ENCODE assay signal across 16 cellular contexts in genomic region chr11:15923169-15923568, GRCh38.
DNase-seq lines count a peak whose midpoint lies in the region; ATAC-seq and TF ChIP-seq lines count a peak whose summit lies in the region.
"Had no signal": no experiment of that assay in that cellular context is flagged by ENCODE, and none has a peak within 500 bp of the region (broad histone marks: within the 10 kb centered on the region; RNA-seq: fewer than 3 reads in every experiment).

No MANE protein-coding gene starts in this region.

- H3K4me2 ChIP-seq in osteoblast (ENCODE audit: insufficient read depth, low read length): no peak overlapping the region

- H3K27ac ChIP-seq in osteoblast (ENCODE audit: low read depth, low read length): no peak overlapping the region
- no peak overlapping the region for H3K27ac ChIP-seq in psoas muscle
- H3K27ac ChIP-seq: 22Rv1, SJSA1 had no signal

- no peaks in the 10 kb centered on the region for H3K4me1 ChIP-seq in osteoblast (ENCODE audit: insufficient read depth, low read length)
- no peaks in the 10 kb centered on the region for H3K4me1 ChIP-seq in psoas muscle
- H3K4me1 ChIP-seq: SJSA1 had no signal

- no peak for ATAC-seq in psoas muscle
- ATAC-seq: sciatic nerve had no signal

- H3K79me2 ChIP-seq in osteoblast (ENCODE audit: insufficient read depth, low read length): no peaks in the 10 kb centered on the region

- peak; percentile 28 for DNase-seq in DMS153 (lab: John Stamatoyannopoulos, UW)
- no peak for DNase-seq in DMS153 treated with DMSO at 0.1 percent for 48 hours (lab: John Stamatoyannopoulos, UW; ENCODE audit: unreplicated experiment)
- peak; percentile 24 for DNase-seq in NCI-H69 (lab: John Stamatoyannopoulos, UW)
- DNase-seq in epithelial cell of esophagus (ENCODE audit: low read depth): peak; percentile 57
- DNase-seq in osteoblast (ENCODE audit: insufficient read length, low spot score, missing footprints): no peak
- DNase-seq in hepatic stellate cell (ENCODE audit: low spot score): no peak
- no peak for DNase-seq in activated CD4-positive, alpha-beta T cell treated with anti-CD3 and anti-CD28 coated beads for 4 hours
- no peak for DNase-seq in psoas muscle
- DNase-seq: activated CD4-positive, alpha-beta T cell treated with anti-CD3 and anti-CD28 coated beads, Interleukin-2, amount 50 U/mL, for 1 hour; activated T-cell treated with anti-CD3 and anti-CD28 coated beads, Interleukin-2, amount 50 U/mL, for 24 hours; foreskin melanocyte; stimulated activated CD4-positive, alpha-beta T cell treated with anti-CD3 and anti-CD28 coated beads, Interleukin-4, amount 100 ng/mL, for 1 hour; stimulated activated CD8-positive, alpha-beta memory T cell treated with anti-CD3 and anti-CD28 coated beads, Interleukin-4, amount 100 ng/mL, for 48 hours had no signal

- H3K4me3 ChIP-seq in epithelial cell of esophagus (ENCODE audit: low read length): no peak overlapping the region
- H3K4me3 ChIP-seq in osteoblast (ENCODE audit: insufficient read depth, low read length): no peak overlapping the region
- H3K4me3 ChIP-seq in psoas muscle: no peak overlapping the region
- H3K4me3 ChIP-seq: SJSA1 had no signal

- H3K27me3 ChIP-seq in osteoblast (ENCODE audit: insufficient read depth, low read length) (no peaks in the 10 kb centered on the region), psoas muscle (ENCODE audit: insufficient read depth in 3 of 3, low read length in 2 of 3) (no peaks in the 10 kb centered on the region)
- H3K27me3 ChIP-seq: SJSA1 had no signal

- H3K9me3 ChIP-seq in osteoblast (ENCODE audit: low read depth, low read length) (no peaks in the 10 kb centered on the region), psoas muscle (no peaks in the 10 kb centered on the region)
- H3K9me3 ChIP-seq: SJSA1 had no signal

- intact Hi-C loops in psoas muscle (cut with DNase I): no loop called here

- TF ChIP-seq CTCF in epithelial cell of esophagus (IDR thresholded peaks at IDR 0.05; ENCODE audit: insufficient read depth, low read depth, low read length, missing control alignments): peak; percentile 44
- peak; percentile 44 for TF ChIP-seq CTCF in osteoblast (IDR thresholded peaks at IDR 0.05; ENCODE audit: extremely low read depth, low read depth, low read length)
- no peak for TF ChIP-seq CTCF in psoas muscle (IDR thresholded peaks at IDR 0.05)

- H3K36me3 ChIP-seq in osteoblast (ENCODE audit: insufficient read depth, low read length) (no peaks in the 10 kb centered on the region), psoas muscle (ENCODE audit: insufficient read depth in 1 of 2, low read depth in 1 of 2) (no peaks in the 10 kb centered on the region)
- H3K36me3 ChIP-seq: SJSA1 had no signal

- H2AFZ ChIP-seq in osteoblast (ENCODE audit: low read length): no peak overlapping the region

- WGBS in psoas muscle, 3 donors: 43 to 61% (median 52%) methylated on average over 2 of the region's 2 CpGs

- no peaks in the 10 kb centered on the region for H4K20me1 ChIP-seq in osteoblast (ENCODE audit: insufficient read depth, low read length)

Comparison
In these comparisons a context has a peak if more than half of its experiments do, and no peak if none do; other contexts are left out.
1. DNase-seq: peak in DMS153 (single experiment), NCI-H69 (single experiment) and epithelial cell of esophagus (single experiment); none in DMS153 treated with DMSO at 0.1 percent for 48 hours (single experiment), osteoblast (single experiment), hepatic stellate cell (single experiment), activated CD4-positive, alpha-beta T cell treated with anti-CD3 and anti-CD28 coated beads for 4 hours (0 of 2) and psoas muscle (0 of 2).